Comparison of ENCODE assay signal across 24 cellular contexts in genomic region chr5:158839638-158840037, GRCh38.
"Had no signal": no experiment of that assay in that cellular context is flagged by ENCODE, and none has a peak within 500 bp of the region (broad histone marks: within the 10 kb centered on the region; RNA-seq: fewer than 3 reads in every experiment).

No MANE protein-coding gene starts in this region.

- H3K4me2 ChIP-seq: hepatocyte had no signal

- H3K9me3 ChIP-seq: colonic mucosa, esophagus squamous epithelium, spleen, transverse colon had no signal

- H3K36me3 ChIP-seq: cardiac muscle cell, colonic mucosa, esophagus squamous epithelium, transverse colon had no signal

- DNase-seq: activated CD4-positive, alpha-beta T cell treated with anti-CD3 and anti-CD28 coated beads for 4 hours; activated CD4-positive, alpha-beta T cell treated with anti-CD3 and anti-CD28 coated beads, Interleukin-2, amount 50 U/mL, for 48 hours; activated CD4-positive, CD25-positive, alpha-beta regulatory T cell; activated CD8-positive, alpha-beta memory T cell treated with anti-CD3 and anti-CD28 coated beads for 24 hours; activated effector memory CD4-positive, alpha-beta T cell treated with Interleukin-2 at 50 U/mL for 16 hours; activated naive CD4-positive, alpha-beta T cell treated with Interleukin-2 at 50 U/mL for 16 hours; anterior cingulate cortex; cerebellar nuclear complex; colonic mucosa; effector CD8-positive, alpha-beta T cell; esophagus squamous epithelium; foreskin melanocyte; islet precursor cell; mammary epithelial cell; naive B cell; right cardiac atrium; spleen; stimulated activated naive CD4-positive, alpha-beta T cell; T-helper 2 cell; transverse colon had no signal

- H3K4me3 ChIP-seq: cardiac muscle cell, colonic mucosa, esophagus squamous epithelium, hepatocyte, spleen, transverse colon had no signal

- H3K4me1 ChIP-seq: colonic mucosa, esophagus squamous epithelium, parathyroid adenoma, spleen, transverse colon had no signal

- H3K27me3 ChIP-seq: cardiac muscle cell, colonic mucosa, esophagus squamous epithelium, hepatocyte, spleen, transverse colon had no signal

- H3K27ac ChIP-seq: cardiac muscle cell, colonic mucosa, epithelial cell of prostate, esophagus squamous epithelium, hepatocyte, parathyroid adenoma, spleen, transverse colon had no signal

- H3K9ac ChIP-seq: parathyroid adenoma had no signal
